In genomic region chr16:89827383-89828198, GRCh38 we compare ENCODE assay signal across 8 cellular contexts. TPM values are rescaled to one million over a fixed set of nuclear protein-coding genes. Genes with fewer than 3 reads are reported as not detected.
DNase-seq lines count a peak whose midpoint lies in the region; ATAC-seq and TF ChIP-seq lines count a peak whose summit lies in the region.

No MANE protein-coding gene starts in this region.

- H3K4me1 ChIP-seq in mucosa of rectum (ENCODE audit: control insufficient read depth in 2 of 2, insufficient read depth in 2 of 2, low read length in 2 of 2): peaks cover 34 to 40% of the 10 kb centered on the region in 2 donors

- H3K27ac Mint-ChIP-seq in activated T-cell treated with anti-CD3 and anti-CD28 coated beads, Interleukin-2, amount 50 U/mL, for 24 hours: no peak overlapping the region

- H3K9me3 Mint-ChIP-seq in activated T-cell treated with anti-CD3 and anti-CD28 coated beads, Interleukin-2, amount 50 U/mL, for 24 hours: no peaks in the 10 kb centered on the region

- ATAC-seq in HG03159 (IDR thresholded peaks at IDR 0.05; ENCODE audit: unreplicated experiment) (no peak), HG03095 (IDR thresholded peaks at IDR 0.05; ENCODE audit: unreplicated experiment) (no peak)

- peak overlapping the region; percentile 63 for H3K4me3 Mint-ChIP-seq in activated T-cell treated with anti-CD3 and anti-CD28 coated beads, Interleukin-2, amount 50 U/mL, for 24 hours

- DNase-seq in activated T-cell treated with anti-CD3 and anti-CD28 coated beads, Interleukin-2, amount 50 U/mL, for 24 hours: no peak
- no peak for DNase-seq in activated T-cell treated with anti-CD3 and anti-CD28 coated beads, Interleukin-2, amount 50 U/mL, for 1 hour
- DNase-seq in SK-N-MC (ENCODE audit: low read depth, low spot score): no peak
- DNase-seq in epithelial cell of proximal tubule (ENCODE audit: low read depth): no peak
- DNase-seq in germinal center (ENCODE audit: low spot score): no peak

- TF ChIP-seq CTCF in epithelial cell of proximal tubule (conservative IDR thresholded peaks at IDR 0.05; ENCODE audit: low read depth, low read length): no peak

- H3K36me3 Mint-ChIP-seq in activated T-cell treated with anti-CD3 and anti-CD28 coated beads, Interleukin-2, amount 50 U/mL, for 24 hours (ENCODE audit: low read depth): no peaks in the 10 kb centered on the region

- H3K27me3 Mint-ChIP-seq in activated T-cell treated with anti-CD3 and anti-CD28 coated beads, Interleukin-2, amount 50 U/mL, for 24 hours: peaks cover 41% of the 10 kb centered on the region

- no peak overlapping the region for H3K27ac ChIP-seq in SK-N-MC
- peak overlapping the region; percentile 85 to 87 for H3K27ac ChIP-seq in mucosa of rectum (ENCODE audit: low read depth in 2 of 2, low read length in 2 of 2)

- no peaks in the 10 kb centered on the region for H3K27me3 ChIP-seq in mucosa of rectum (ENCODE audit: control insufficient read depth in 2 of 2, insufficient read depth in 2 of 2, low read length in 2 of 2)

- H3K36me3 ChIP-seq in SK-N-MC (ENCODE audit: insufficient read depth, low read length): no peaks in the 10 kb centered on the region
- peaks cover 5 to 8% of the 10 kb centered on the region in 2 donors for H3K36me3 ChIP-seq in mucosa of rectum (ENCODE audit: control insufficient read depth in 2 of 2, insufficient read depth in 2 of 2, low read length in 2 of 2)

- H3K4me3 ChIP-seq in SK-N-MC (peak overlapping the region; percentile 70), epithelial cell of proximal tubule (ENCODE audit: low read depth, low read length) (peak overlapping the region; percentile 62), mucosa of rectum (ENCODE audit: low read length in 2 of 2) (peak overlapping the region; percentile 51 to 70)

- no peaks in the 10 kb centered on the region for H3K9me3 ChIP-seq in SK-N-MC (ENCODE audit: low read depth, low read length)
- no peaks in the 10 kb centered on the region for H3K9me3 ChIP-seq in mucosa of rectum (ENCODE audit: control insufficient read depth in 2 of 2, low read length in 2 of 2)

- peaks cover 6% of the 10 kb centered on the region for H3K4me1 Mint-ChIP-seq in activated T-cell treated with anti-CD3 and anti-CD28 coated beads, Interleukin-2, amount 50 U/mL, for 24 hours (ENCODE audit: low read depth)

- H3K9ac ChIP-seq in SK-N-MC (ENCODE audit: insufficient read length) (no peak overlapping the region), mucosa of rectum (ENCODE audit: low read depth in 1 of 2, low read length in 2 of 2) (peak overlapping the region; percentile 10 to 81)

RNA-seq across cellular contexts. Expression of gene SPIRE2, which starts 0.7 kb away (rescaled TPM):
- 2.8 and 3.5 TPM in 2 replicates for total RNA-seq in epithelial cell of proximal tubule

RNA-seq across cellular contexts. Expression of gene FANCA, which starts 11.1 kb away (rescaled TPM):
- 22.1 and 34.6 TPM in 2 replicates for total RNA-seq in epithelial cell of proximal tubule

RNA-seq across cellular contexts. Expression of gene TCF25, which starts 45.8 kb away (rescaled TPM):
- 118 and 192 TPM in 2 replicates for total RNA-seq in epithelial cell of proximal tubule
